26 cellular contexts compared by ENCODE assay signal in genomic region chr15:47398594-47398993, GRCh38.
"Had no signal": no experiment of that assay in that cellular context is flagged by ENCODE, and none has a peak within 500 bp of the region (broad histone marks: within the 10 kb centered on the region; RNA-seq: fewer than 3 reads in every experiment).

No MANE protein-coding gene starts in this region.

- ATAC-seq: activated naive CD8-positive, alpha-beta T cell treated with anti-CD3 and anti-CD28 coated beads, Interleukin-2, amount 50 U/mL, for 24 hours; naive thymus-derived CD8-positive, alpha-beta T cell; pancreas; psoas muscle; WTC11 had no signal

- H3K9me3 ChIP-seq: colonic mucosa, heart right ventricle, pancreas, psoas muscle, transverse colon had no signal

- H3K27me3 ChIP-seq: colonic mucosa, pancreas, transverse colon had no signal

- H3K36me3 ChIP-seq: colonic mucosa, heart right ventricle, pancreas, transverse colon had no signal

- H3K4me1 ChIP-seq: colonic mucosa, pancreas, psoas muscle, transverse colon had no signal

- DNase-seq: activated CD4-positive, alpha-beta memory T cell treated with anti-CD3 and anti-CD28 coated beads, Interleukin-2, amount 10 ng/mL, durations not matched to agents 7 days and 5 days; activated CD4-positive, alpha-beta T cell treated with anti-CD3 and anti-CD28 coated beads for 1 hour; activated CD4-positive, alpha-beta T cell treated with anti-CD3 and anti-CD28 coated beads, Interleukin-2, amount 10 ng/mL, durations not matched to agents 7 days and 5 days; activated CD8-positive, alpha-beta memory T cell treated with anti-CD3 and anti-CD28 coated beads, Interleukin-2, amount 50 U/mL, for 48 hours; activated gamma-delta T cell treated with Interleukin-2 at 50 U/mL for 16 hours; activated naive CD4-positive, alpha-beta T cell treated with anti-CD3 and anti-CD28 coated beads, Interleukin-2, amount 50 U/mL, for 16 hours; activated naive CD8-positive, alpha-beta T cell treated with anti-CD3 and anti-CD28 coated beads, Interleukin-2, amount 50 U/mL, for 24 hours; activated T-cell treated with anti-CD3 and anti-CD28 coated beads, Interleukin-2, amount 50 U/mL, for 24 hours; amygdala; cerebellar nuclear complex; colonic mucosa; effector memory CD4-positive, alpha-beta T cell; erythroblast; heart right ventricle; midbrain; naive thymus-derived CD8-positive, alpha-beta T cell; nucleus accumbens; pancreas; psoas muscle; stimulated activated CD4-positive, alpha-beta T cell treated with anti-CD3 and anti-CD28 coated beads, Interleukin-15, amount 100 ng/mL, for 24 hours; stimulated activated CD4-positive, alpha-beta T cell treated with anti-CD3 and anti-CD28 coated beads, Interleukin-2, amount 100 ng/mL, for 24 hours; stimulated activated naive CD4-positive, alpha-beta T cell; T-helper 2 cell; transverse colon had no signal

- FAIRE-seq: bronchial epithelial cell, pancreas had no signal

- H3K4me3 ChIP-seq: colonic mucosa, heart right ventricle, pancreas, psoas muscle, transverse colon had no signal

- H3K27ac ChIP-seq: colonic mucosa, pancreas, psoas muscle, transverse colon had no signal
